8 cellular contexts compared by ENCODE assay signal in genomic region chr17:48074322-48075054, GRCh38. TPM values are rescaled to one million over a fixed set of nuclear protein-coding genes. Genes with fewer than 3 reads are reported as not detected.
DNase-seq lines count a peak whose midpoint lies in the region; ATAC-seq and TF ChIP-seq lines count a peak whose summit lies in the region.

No MANE protein-coding gene starts in this region.

- no peaks in the 10 kb centered on the region for H3K9me2 ChIP-seq in SK-N-SH

- H3K27me3 ChIP-seq in SK-N-SH (ENCODE audit: insufficient read depth) (no peaks in the 10 kb centered on the region), uterus (no peaks in the 10 kb centered on the region)

- no peak for TF ChIP-seq POLR2A in uterus (IDR thresholded peaks at IDR 0.05)

- H3K9ac ChIP-seq in SK-N-SH: no peak overlapping the region

- no peak overlapping the region for H3K4me3 ChIP-seq in SK-N-SH (ENCODE audit: low read depth in 2 of 2, low read length in 1 of 2)
- no peak overlapping the region for H3K4me3 ChIP-seq in uterus

- DNase-seq in DMS53 (lab: John Stamatoyannopoulos, UW) (peak; percentile 91), LHCN-M2 (ENCODE audit: low read depth) (peak; percentile 81), SK-N-SH (peak; percentile 77), glutamatergic neuron (peak; percentile 80), progenitor cell of endocrine pancreas (ENCODE audit: low spot score, unreplicated experiment) (peak; percentile 50), uterus (peak; percentile 73 to 87)
- peak; percentile 89 for DNase-seq in activated naive CD4-positive, alpha-beta T cell treated with anti-CD3 and anti-CD28 coated beads for 36 hours

- no peak overlapping the region; the same call in 1 of the 2 replicates for H3K4me2 ChIP-seq in SK-N-SH

- H3K4me3 Mint-ChIP-seq in activated naive CD4-positive, alpha-beta T cell treated with anti-CD3 and anti-CD28 coated beads for 36 hours: no peak overlapping the region
- H3K4me3 Mint-ChIP-seq in glutamatergic neuron (ENCODE audit: unreplicated experiment) (no peak overlapping the region), progenitor cell of endocrine pancreas (ENCODE audit: low read depth) (no peak overlapping the region)

- peak; percentile 96 for TF ChIP-seq RAD21 in SK-N-SH (IDR thresholded peaks at IDR 0.05; ENCODE audit: low read length)

- WGBS in SK-N-SH (ENCODE audit: low lambda C conversion rate): 55% methylated on average over 4 of the region's 4 CpGs

- H3K79me2 ChIP-seq in SK-N-SH (ENCODE audit: insufficient read depth): peaks cover 66% of the 10 kb centered on the region

- no peak for TF ChIP-seq EP300 in SK-N-SH (IDR thresholded peaks at IDR 0.05; ENCODE audit: borderline replicate concordance in 1 of 2, low read depth in 1 of 2, low read length in 1 of 2)

- H2AFZ ChIP-seq in SK-N-SH (ENCODE audit: low read depth): no peak overlapping the region

- CTCF ChIA-PET in SK-N-SH (lab: Yijun Ruan, JAX): interaction anchor here (0.7 to 44.3 kb wide), 14 partner anchors 12 to 544 kb away, joined by 3 to 1200 read pairs (median 5); partner anchors contain the start of genes CBX1, COPZ2, NFE2L1 and SNX11
- CTCF ChIA-PET in activated naive CD4-positive, alpha-beta T cell treated with anti-CD3 and anti-CD28 coated beads for 36 hours (lab: Charles Lee): interaction anchor here (0.6 to 8.1 kb wide), 35 partner anchors 7 to 823 kb away, joined by 3 to 67 read pairs (median 4); partner anchors contain the start of gene CDK5RAP3

- H3K9me3 Mint-ChIP-seq in activated naive CD4-positive, alpha-beta T cell treated with anti-CD3 and anti-CD28 coated beads for 36 hours: no peaks in the 10 kb centered on the region
- H3K9me3 Mint-ChIP-seq in glutamatergic neuron (ENCODE audit: unreplicated experiment): no peaks in the 10 kb centered on the region
- H3K9me3 Mint-ChIP-seq in progenitor cell of endocrine pancreas (ENCODE audit: low read depth): no peaks in the 10 kb centered on the region

- H3K27me3 Mint-ChIP-seq in activated naive CD4-positive, alpha-beta T cell treated with anti-CD3 and anti-CD28 coated beads for 36 hours (ENCODE audit: low read depth): no peaks in the 10 kb centered on the region
- no peaks in the 10 kb centered on the region for H3K27me3 Mint-ChIP-seq in glutamatergic neuron (ENCODE audit: unreplicated experiment)
- H3K27me3 Mint-ChIP-seq in progenitor cell of endocrine pancreas: no peaks in the 10 kb centered on the region

- TF ChIP-seq CTCF in SK-N-SH (IDR thresholded peaks at IDR 0.05) (peak; percentile 98), glutamatergic neuron (IDR thresholded peaks at IDR 0.05; ENCODE audit: partially characterized antibody, unreplicated experiment) (peak; percentile 70), progenitor cell of endocrine pancreas (IDR thresholded peaks at IDR 0.05; ENCODE audit: unreplicated experiment) (peak; percentile 73), uterus (IDR thresholded peaks at IDR 0.05) (peak; percentile 75 to 97 (median 90))

- intact Hi-C loops in activated naive CD4-positive, alpha-beta T cell treated with anti-CD3 and anti-CD28 coated beads for 36 hours (cut with micrococcal nuclease): loop anchor here (1.0 kb wide), 3 partner anchors 37 to 63 kb away; partner anchors contain the start of gene COPZ2
- intact Hi-C loops in uterus (cut with DNase I; ENCODE audit: low total_unique reads): no loop called here

- H4K20me1 ChIP-seq in SK-N-SH (ENCODE audit: insufficient read depth): peaks cover 27% of the 10 kb centered on the region

- peaks cover 16% of the 10 kb centered on the region for H3K36me3 Mint-ChIP-seq in activated naive CD4-positive, alpha-beta T cell treated with anti-CD3 and anti-CD28 coated beads for 36 hours (ENCODE audit: low read depth)
- H3K36me3 Mint-ChIP-seq in glutamatergic neuron (ENCODE audit: unreplicated experiment): peaks cover 4% of the 10 kb centered on the region
- peaks cover 22% of the 10 kb centered on the region for H3K36me3 Mint-ChIP-seq in progenitor cell of endocrine pancreas (ENCODE audit: insufficient read depth)

- H3K27ac ChIP-seq in SK-N-SH (ENCODE audit: low read depth in 2 of 2, low read length in 1 of 2) (peak overlapping the region in 1 of 2 experiments; percentile 33; a peak in 1 of 4 replicates), uterus (peak overlapping the region; percentile 28 to 56)

- no peak for ATAC-seq in HG03045 (IDR thresholded peaks at IDR 0.05; ENCODE audit: unreplicated experiment)

- H3K36me3 ChIP-seq in SK-N-SH (replicated peaks in 1 of 2; ENCODE audit: control insufficient read depth in 1 of 2, insufficient read depth in 2 of 2, low read length in 1 of 2) (peaks cover 60 to 77% of the 10 kb centered on the region in 2 experiments), uterus (no peaks in the 10 kb centered on the region)

- no peaks in the 10 kb centered on the region for H3K4me1 ChIP-seq in SK-N-SH (ENCODE audit: control insufficient read depth in 1 of 2, insufficient read depth in 2 of 2, low read depth in 1 of 2, low read length in 1 of 2)
- H3K4me1 ChIP-seq in uterus: no peaks in the 10 kb centered on the region

- H3K9me3 ChIP-seq in SK-N-SH (no peaks in the 10 kb centered on the region), uterus (no peaks in the 10 kb centered on the region)

- H3K4me1 Mint-ChIP-seq in activated naive CD4-positive, alpha-beta T cell treated with anti-CD3 and anti-CD28 coated beads for 36 hours (ENCODE audit: low read depth): no peaks in the 10 kb centered on the region
- H3K4me1 Mint-ChIP-seq in glutamatergic neuron (ENCODE audit: low read depth, unreplicated experiment): no peaks in the 10 kb centered on the region
- peaks cover 3% of the 10 kb centered on the region for H3K4me1 Mint-ChIP-seq in progenitor cell of endocrine pancreas (ENCODE audit: low read depth)

- peaks cover 55% of the 10 kb centered on the region for H3F3A ChIP-seq in SK-N-SH (replicated peaks; ENCODE audit: insufficient read depth)

- H3K27ac Mint-ChIP-seq in activated naive CD4-positive, alpha-beta T cell treated with anti-CD3 and anti-CD28 coated beads for 36 hours: no peak overlapping the region
- H3K27ac Mint-ChIP-seq in glutamatergic neuron (ENCODE audit: unreplicated experiment) (no peak overlapping the region), progenitor cell of endocrine pancreas (peak overlapping the region; percentile 52)

- POLR2A ChIA-PET in SK-N-SH (lab: Yijun Ruan, JAX): interaction anchor here (0.6 to 1.8 kb wide), 3 partner anchors 16 to 63 kb away, joined by 3 to 8 read pairs (median 3); partner anchors contain the start of gene NFE2L1

TF ChIP-seq in SK-N-SH, 30 proteins besides CTCF, POLR2A, EP300 and RAD21 (continues in another document):
- TF ChIP-seq CHD2 (IDR thresholded peaks at IDR 0.05; ENCODE audit: low read length, partially characterized antibody): no peak
- TF ChIP-seq ZBTB33 (IDR thresholded peaks at IDR 0.05; ENCODE audit: borderline replicate concordance, low read depth): no peak

RNA-seq across cellular contexts. Expression of gene NFE2L1, which starts 26.3 kb away (rescaled TPM):
- total RNA-seq in LHCN-M2 (2014; rRNA removed) (101 and 123 TPM in 2 replicates), glutamatergic neuron (ENCODE audit: unreplicated experiment) (190 TPM), progenitor cell of endocrine pancreas (123 and 124 TPM in 2 replicates), uterus (100 to 1,000 TPM in 2 of 4 donors, 10 to 100 TPM in 2; 85.6 to 323 (median 176) TPM)
- 149 TPM for polyA plus RNA-seq in LHCN-M2 (2012)
- 159 and 174 TPM in 2 replicates for polyA plus RNA-seq in SK-N-SH (2012; rRNA removed)
- 128 and 192 TPM in 2 replicates for polyA plus RNA-seq in SK-N-SH (2012; cell fraction: cytosol; rRNA removed)
- 135 and 166 TPM in 2 replicates for polyA plus RNA-seq in SK-N-SH (2012; cell fraction: nucleus; rRNA removed)
- total RNA-seq in activated naive CD4-positive, alpha-beta T cell treated with anti-CD3 and anti-CD28 coated beads for 36 hours: 100 to 1,000 TPM in 1 of 2 experiments, 10 to 100 TPM in 1; 95.2 to 102 TPM

RNA-seq across cellular contexts. Expression of gene CBX1, which starts 26.8 kb away (rescaled TPM):
- total RNA-seq in LHCN-M2 (2014; rRNA removed): 103 and 104 TPM in 2 replicates
- 76.4 TPM for polyA plus RNA-seq in LHCN-M2 (2012)
- polyA plus RNA-seq in SK-N-SH (2012; rRNA removed): 102 and 112 TPM in 2 replicates
- polyA plus RNA-seq in SK-N-SH (2012; cell fraction: cytosol; rRNA removed): 157 and 183 TPM in 2 replicates
- polyA plus RNA-seq in SK-N-SH (2012; cell fraction: nucleus; rRNA removed): 27.3 and 37.1 TPM in 2 replicates
- total RNA-seq in activated naive CD4-positive, alpha-beta T cell treated with anti-CD3 and anti-CD28 coated beads for 36 hours: 10 to 100 TPM; 61.6 to 63.0 TPM
- 141 TPM for total RNA-seq in glutamatergic neuron (ENCODE audit: unreplicated experiment)
- total RNA-seq in progenitor cell of endocrine pancreas: 177 and 181 TPM in 2 replicates
- total RNA-seq in uterus: 100 to 1,000 TPM in 2 of 4 donors, 10 to 100 TPM in 2; 47.1 to 132 (median 81.3) TPM

RNA-seq across cellular contexts. Expression of gene SNX11, which starts 33.1 kb away (rescaled TPM):
- total RNA-seq in LHCN-M2 (2014; rRNA removed): 9.4 and 13.1 TPM in 2 replicates
- polyA plus RNA-seq in LHCN-M2 (2012): 19.1 TPM
- 19.0 and 31.6 TPM in 2 replicates for polyA plus RNA-seq in SK-N-SH (2012; rRNA removed)
- polyA plus RNA-seq in SK-N-SH (2012; cell fraction: cytosol; rRNA removed): 15.3 and 22.1 TPM in 2 replicates
- polyA plus RNA-seq in SK-N-SH (2012; cell fraction: nucleus; rRNA removed): 23.4 and 29.4 TPM in 2 replicates
- total RNA-seq in activated naive CD4-positive, alpha-beta T cell treated with anti-CD3 and anti-CD28 coated beads for 36 hours: 10 to 100 TPM; 20.2 to 23.0 TPM
- 44.0 TPM for total RNA-seq in glutamatergic neuron (ENCODE audit: unreplicated experiment)
- 16.8 and 19.4 TPM in 2 replicates for total RNA-seq in progenitor cell of endocrine pancreas
- 10 to 100 TPM in 3 of 4 donors, under 1 TPM in 1; 0.77 to 20.6 (median 14.8) TPM for total RNA-seq in uterus

RNA-seq across cellular contexts. Expression of gene COPZ2, which starts 36.9 kb away (rescaled TPM):
- total RNA-seq in LHCN-M2 (2014; rRNA removed) (70.4 and 91.8 TPM in 2 replicates), glutamatergic neuron (ENCODE audit: unreplicated experiment) (not detected), progenitor cell of endocrine pancreas (0.64 TPM in 1 of 2 replicates, not detected in the other), uterus (10 to 100 TPM; 12.9 to 82.7 (median 35.3) TPM)
- 196 TPM for polyA plus RNA-seq in LHCN-M2 (2012)
- polyA plus RNA-seq in SK-N-SH (2012; rRNA removed): 31.2 and 36.9 TPM in 2 replicates
- 35.6 and 43.6 TPM in 2 replicates for polyA plus RNA-seq in SK-N-SH (2012; cell fraction: cytosol; rRNA removed)
- polyA plus RNA-seq in SK-N-SH (2012; cell fraction: nucleus; rRNA removed): 29.6 and 30.5 TPM in 2 replicates
- total RNA-seq in activated naive CD4-positive, alpha-beta T cell treated with anti-CD3 and anti-CD28 coated beads for 36 hours: 1 to 10 TPM; 2.4 to 3.3 TPM
